Comparison of ENCODE assay signal across 17 cellular contexts in genomic region chr1:22539510-22540118, GRCh38. TPM values are rescaled to one million over a fixed set of nuclear protein-coding genes. Genes with fewer than 3 reads are reported as not detected.
DNase-seq lines count a peak whose midpoint lies in the region; ATAC-seq and TF ChIP-seq lines count a peak whose summit lies in the region.
"Had no signal": no experiment of that assay in that cellular context is flagged by ENCODE, and none has a peak within 500 bp of the region (broad histone marks: within the 10 kb centered on the region; RNA-seq: fewer than 3 reads in every experiment).

No MANE protein-coding gene starts in this region.

- no peak for TF ChIP-seq POLR2A in NB4 (IDR thresholded peaks at IDR 0.05; ENCODE audit: extremely low read depth, insufficient read length)
- no peak for TF ChIP-seq POLR2A in spleen (IDR thresholded peaks at IDR 0.05)

- H3K27me3 Mint-ChIP-seq in stimulated activated naive CD8-positive, alpha-beta T cell treated with anti-CD3 and anti-CD28 coated beads, Interleukin-15, amount 100 ng/mL, for 72 hours, result no peaks in the 10 kb centered on the region
- no peaks in the 10 kb centered on the region for H3K27me3 Mint-ChIP-seq in naive B cell

- H3K4me1 Mint-ChIP-seq in stimulated activated naive CD8-positive, alpha-beta T cell treated with anti-CD3 and anti-CD28 coated beads, Interleukin-15, amount 100 ng/mL, for 72 hours, result peaks cover 25% of the 10 kb centered on the region
- peaks cover 10 to 21% (median 19%) of the 10 kb centered on the region in 3 donors for H3K4me1 Mint-ChIP-seq in naive B cell

- peaks cover 0 to 33% (median 9%) of the 10 kb centered on the region in 6 donors for H3K4me1 ChIP-seq in spleen

- peaks cover 0 to 9% (median 0%) of the 10 kb centered on the region in 6 donors for H3K36me3 ChIP-seq in spleen

- peak; percentile 36 for ATAC-seq in stimulated activated naive CD8-positive, alpha-beta T cell treated with anti-CD3 and anti-CD28 coated beads, Interleukin-15, amount 100 ng/mL, for 72 hours
- ATAC-seq in stimulated activated naive CD8-positive, alpha-beta T cell treated with anti-CD3 and anti-CD28 coated beads, Interleukin-15, Interleukin-2, amounts not matched to agents 100 U/mL and 50 U/mL, for 24 hours, result no peak
- ATAC-seq in naive B cell (ENCODE audit: low read depth in 2 of 2), result no peak
- ATAC-seq in HG03095 (IDR thresholded peaks at IDR 0.05; ENCODE audit: unreplicated experiment), result no peak
- no peak for ATAC-seq in GM18909 (IDR thresholded peaks at IDR 0.05; ENCODE audit: poor library complexity, unreplicated experiment)

- intact Hi-C loops in spleen (cut with DNase I; ENCODE audit: low total_unique reads), result no loop called here

- peaks cover 0 to 9% of the 10 kb centered on the region in 2 donors for H3K36me3 Mint-ChIP-seq in naive B cell

- no peaks in the 10 kb centered on the region for H3K9me3 ChIP-seq in spleen
- H3K9me3 ChIP-seq: SK-N-SH had no signal

- WGBS in spleen, 5 donors, result 40 to 59% (median 55%) methylated on average over 15 to 16 of the region's 16 CpGs

- no peak for TF ChIP-seq CTCF in NB4 (IDR thresholded peaks at IDR 0.05; ENCODE audit: low read depth, low read length)
- no peak for TF ChIP-seq CTCF in spleen (IDR thresholded peaks at IDR 0.05 in 8 of 11, conservative IDR thresholded peaks at IDR 0.05 in 3 of 11)

- no peak overlapping the region for H3K4me3 Mint-ChIP-seq in stimulated activated naive CD8-positive, alpha-beta T cell treated with anti-CD3 and anti-CD28 coated beads, Interleukin-15, amount 100 ng/mL, for 72 hours
- H3K4me3 Mint-ChIP-seq in naive B cell, result peak overlapping the region in 3 of 8 donors; percentile 17 to 71 (median 32)

- peak overlapping the region in 1 of 8 donors; percentile 17 for H3K27ac ChIP-seq in spleen
- H3K27ac ChIP-seq: GM23248 had no signal

- no peaks in the 10 kb centered on the region for H3K9me3 Mint-ChIP-seq in stimulated activated naive CD8-positive, alpha-beta T cell treated with anti-CD3 and anti-CD28 coated beads, Interleukin-15, amount 100 ng/mL, for 72 hours
- H3K9me3 Mint-ChIP-seq in naive B cell, result no peaks in the 10 kb centered on the region

- peaks cover 0 to 2% (median 0%) of the 10 kb centered on the region in 7 donors for H3K27me3 ChIP-seq in spleen (replicated peaks in 1 of 7)

- no peak for DNase-seq in stimulated activated naive CD8-positive, alpha-beta T cell treated with anti-CD3 and anti-CD28 coated beads, Interleukin-15, amount 100 ng/mL, for 72 hours
- no peak for DNase-seq in stimulated activated naive CD8-positive, alpha-beta T cell treated with anti-CD3 and anti-CD28 coated beads, Interleukin-15, Interleukin-2, amounts not matched to agents 100 U/mL and 50 U/mL, for 24 hours
- DNase-seq in NB4 (ENCODE audit: low read depth) (peak; percentile 29), naive B cell (no peak), spleen (no peak)
- DNase-seq: DMS53, HCEC 1CT, NCI-H1105, NCI-H1694 treated with DMSO at 0.1 percent for 48 hours, NCI-H2107, NCI-H2227 treated with DMSO at 0.1 percent for 48 hours, SHP77, SK-N-SH had no signal

- no peak overlapping the region for H3K4me3 ChIP-seq in NB4 (ENCODE audit: low read depth, low read length)
- no peak overlapping the region for H3K4me3 ChIP-seq in spleen
- H3K4me3 ChIP-seq: GM23248 had no signal

- H3K27ac Mint-ChIP-seq in stimulated activated naive CD8-positive, alpha-beta T cell treated with anti-CD3 and anti-CD28 coated beads, Interleukin-15, amount 100 ng/mL, for 72 hours, result peak overlapping the region in 1 of 2 donors; percentile 44
- H3K27ac Mint-ChIP-seq in naive B cell, result peak overlapping the region in 4 of 6 donors; percentile 2 to 73 (median 56)

RNA-seq across cellular contexts. Expression of gene EPHA8, which starts 23.7 kb away (rescaled TPM):
- polyA plus RNA-seq in naive B cell (ENCODE audit: low read depth in 6 of 6), result not detected
- 1 to 10 TPM; 3.3 to 9.2 (median 5.3) TPM for total RNA-seq in spleen
- 1 to 10 TPM in 1 of 3 donors, under 1 TPM in 2; 0.30 to 1.3 (median 0.33) TPM for polyA plus RNA-seq in spleen
- total RNA-seq: A673, GM23248 had no signal
- polyA plus RNA-seq: GM23248 had no signal
